8 cellular contexts compared by ENCODE assay signal in the genomic region with DNA sequence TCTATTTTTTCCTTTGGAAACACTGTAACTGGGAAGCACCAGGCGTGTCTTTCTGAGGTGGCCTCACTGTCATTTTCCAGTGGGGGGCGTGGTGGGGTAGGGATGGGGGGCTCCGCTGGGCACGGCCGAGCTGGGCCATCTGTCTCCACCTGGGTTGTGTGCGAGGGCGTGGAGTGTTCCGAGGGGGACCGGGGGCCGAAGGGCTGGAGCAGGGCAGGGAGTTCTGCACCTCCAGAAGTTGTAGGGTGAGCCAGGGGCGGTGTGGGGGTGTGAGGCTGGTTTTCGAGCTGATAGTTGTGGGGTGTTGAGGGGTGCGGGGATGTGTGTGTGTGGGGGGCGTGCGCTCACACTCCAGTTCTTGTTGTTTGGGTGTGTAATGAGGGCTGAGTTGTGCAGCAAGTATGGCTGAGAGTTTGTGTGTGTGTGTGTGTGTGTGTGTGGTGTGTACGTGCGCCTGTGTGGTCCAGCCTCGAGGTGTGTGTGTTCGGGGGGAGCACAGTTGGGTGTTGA. TPM values are rescaled to one million over a fixed set of nuclear protein-coding genes. Genes with fewer than 3 reads are reported as not detected.
DNase-seq lines count a peak whose midpoint lies in the region; ATAC-seq and TF ChIP-seq lines count a peak whose summit lies in the region.

No MANE protein-coding gene starts in this region.

- no peak for TF ChIP-seq CTCF in GM12875 (IDR thresholded peaks at IDR 0.05; ENCODE audit: borderline replicate concordance, insufficient read depth, low read depth, low read length)

- ATAC-seq in sciatic nerve (peak; percentile 8), HG02885 (IDR thresholded peaks at IDR 0.05; ENCODE audit: poor library complexity, unreplicated experiment) (no peak)

- H3K4me3 ChIP-seq in GM12875 (ENCODE audit: low read depth, low read length): peak overlapping the region; percentile 73

- intact Hi-C loops in cardiac septum (cut with DNase I): no loop called here
- intact Hi-C loops in sciatic nerve (cut with DNase I): loop anchor here (5.0 kb wide), 1 partner anchor 72 kb away; a partner anchor contains a TSS

- DNase-seq in UCSD-AML1 (lab: John Stamatoyannopoulos, UW; ENCODE audit: unreplicated experiment) (peak; percentile 50), cardiac septum (ENCODE audit: low spot score) (peak; percentile 68), sciatic nerve (ENCODE audit: low spot score) (no peak), 8988T (no peak)
- DNase-seq in activated CD8-positive, alpha-beta memory T cell treated with anti-CD3 and anti-CD28 coated beads for 24 hours: no peak
- no peak for DNase-seq in activated effector memory CD4-positive, alpha-beta T cell treated with anti-CD3 and anti-CD28 coated beads, Interleukin-2, amount 50 U/mL, for 16 hours

RNA-seq across cellular contexts. Expression of a gene that starts 10.8 kb away (rescaled TPM):
- total RNA-seq in cardiac septum (0.59 TPM), sciatic nerve (2.1 TPM)

RNA-seq across cellular contexts. Expression of a gene that starts 18.7 kb away (rescaled TPM):
- total RNA-seq in cardiac septum (5.8 TPM), sciatic nerve (11.9 TPM)

RNA-seq across cellular contexts. Expression of a gene that starts 29.0 kb away (rescaled TPM):
- total RNA-seq in cardiac septum (43.4 TPM), sciatic nerve (45.4 TPM)

RNA-seq across cellular contexts. Expression of a gene that starts 41.4 kb away (rescaled TPM):
- total RNA-seq in cardiac septum: 90.0 TPM
- 701 TPM for total RNA-seq in sciatic nerve

Comparison
In these comparisons a context has a peak if more than half of its experiments do, and no peak if none do; other contexts are left out.
1. DNase-seq: peak in UCSD-AML1 (single experiment) and cardiac septum (single experiment); none in sciatic nerve (single experiment), 8988T (single experiment), activated CD8-positive, alpha-beta memory T cell treated with anti-CD3 and anti-CD28 coated beads for 24 hours (single experiment) and activated effector memory CD4-positive, alpha-beta T cell treated with anti-CD3 and anti-CD28 coated beads, Interleukin-2, amount 50 U/mL, for 16 hours (single experiment).